In the genomic region with DNA sequence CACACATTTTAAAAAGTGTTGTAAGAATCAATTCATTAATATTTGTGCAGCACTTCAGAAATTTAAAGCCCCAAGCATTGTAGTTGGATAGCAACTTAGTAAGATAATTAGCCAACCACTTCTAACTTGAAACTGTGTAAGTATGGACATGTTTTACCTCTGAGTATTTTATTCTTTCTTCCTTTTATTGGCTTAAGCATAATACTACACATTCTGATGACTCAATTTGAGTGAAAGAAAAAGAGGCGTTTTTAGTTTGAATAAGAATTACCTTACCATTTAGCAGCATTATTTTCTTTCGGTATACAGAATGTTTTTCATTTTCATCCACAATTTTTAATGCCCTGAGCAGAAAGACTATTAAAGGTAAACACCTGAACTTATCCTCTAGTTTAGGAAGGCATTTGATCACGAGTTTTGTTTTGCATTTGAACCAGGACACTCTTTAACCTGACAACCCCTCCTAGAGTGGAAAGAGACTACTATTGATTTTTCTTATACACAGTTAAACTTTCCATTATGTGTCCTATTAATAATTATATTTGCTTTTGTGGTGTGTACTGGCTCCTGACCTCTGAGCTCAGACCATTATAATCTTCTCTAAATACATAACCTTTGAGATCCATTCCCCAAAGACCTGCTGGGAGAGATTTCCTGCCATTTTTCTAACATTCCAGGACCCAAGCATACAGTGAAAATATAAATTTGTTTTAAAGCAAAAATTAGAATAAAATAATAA, we compare ENCODE assay signal across 26 cellular contexts. TPM values are rescaled to one million over a fixed set of nuclear protein-coding genes. Genes with fewer than 3 reads are reported as not detected.
DNase-seq lines count a peak whose midpoint lies in the region; ATAC-seq, FAIRE-seq and TF ChIP-seq lines count a peak whose summit lies in the region.
"Had no signal": no experiment of that assay in that cellular context is flagged by ENCODE, and none has a peak within 500 bp of the region (broad histone marks: within the 10 kb centered on the region; RNA-seq: fewer than 3 reads in every experiment).

No MANE protein-coding gene starts in this region.

- no peak overlapping the region for H2BK15ac ChIP-seq in IMR-90 (ENCODE audit: low read depth, low read length)

- H2BK120ac ChIP-seq in IMR-90 (ENCODE audit: low read depth, low read length) = no peak overlapping the region

- DNase-seq in IMR-90 (peak; percentile 2), bronchial epithelial cell (ENCODE audit: low read depth) (peak; percentile 55), NOMO-1 treated with DMSO at 0.1 percent for 48 hours (lab: John Stamatoyannopoulos, UW; ENCODE audit: unreplicated experiment) (no peak)
- no peak for DNase-seq in activated T-helper 1 cell treated with anti-CD3 and anti-CD28 coated beads, Interleukin-12 subunit alpha, Interleukin-12 subunit beta, Interleukin-2, Interleukin-4 antibody, amounts not matched to agents 30 ng/mL and 10 ng/mL and 1 ng/mL, durations not matched to agents 14 hours and 24 hours and 36 hours (ENCODE audit: low spot score)
- DNase-seq: C1 segment of cervical spinal cord; CD8-positive, alpha-beta memory T cell; Karpas-422; NCI-H1417 treated with DMSO at 0.1 percent for 48 hours; NCI-H2029; NCI-H446 treated with DMSO at 0.1 percent for 48 hours; NK-92 treated with Interleukin-12 subunit alpha and Interleukin-12 subunit beta, amount 100 ng/mL, for 24 hours; OCI-M1; SIG-M5 had no signal

- no peak overlapping the region for H3K4me3 ChIP-seq in IMR-90 (ENCODE audit: insufficient read depth, low read depth, low read length)
- no peak overlapping the region for H3K4me3 ChIP-seq in bronchial epithelial cell (ENCODE audit: low read depth, low read length)
- no peak overlapping the region for H3K4me3 ChIP-seq in liver (ENCODE audit: low read depth in 1 of 3, low read length in 3 of 3)

- no peak overlapping the region for H2BK5ac ChIP-seq in IMR-90 (ENCODE audit: low read depth, low read length, poor library complexity, severe bottlenecking)

- H3K14ac ChIP-seq in IMR-90 (replicated peaks; ENCODE audit: low read depth, low read length) = no peak overlapping the region

- no peak overlapping the region for H2BK20ac ChIP-seq in IMR-90 (ENCODE audit: low read depth, low read length)

- H3K27ac ChIP-seq in 22Rv1 = peak overlapping the region; percentile 23
- H3K27ac ChIP-seq in IMR-90 (ENCODE audit: insufficient read depth, low read length) = no peak overlapping the region
- no peak overlapping the region for H3K27ac ChIP-seq in liver (ENCODE audit: low read depth in 1 of 2, low read length in 2 of 2)
- H3K27ac ChIP-seq: HL-60 had no signal

- no peak overlapping the region for H4K5ac ChIP-seq in IMR-90 (ENCODE audit: low read depth, low read length)

- no peak overlapping the region for H3K4me2 ChIP-seq in IMR-90 (ENCODE audit: low read depth, low read length)

- H3K9me3 ChIP-seq in IMR-90 (ENCODE audit: control insufficient read depth, insufficient read depth, low read length) (no peaks in the 10 kb centered on the region), liver (ENCODE audit: control insufficient read depth in 4 of 4, low read length in 3 of 4) (no peaks in the 10 kb centered on the region)

- POLR2A ChIA-PET in IMR-90 (lab: Charles Lee; ENCODE audit: unreplicated experiment) = no interaction called here

- H3K4ac ChIP-seq in IMR-90 (ENCODE audit: low read depth, low read length) = no peak overlapping the region

- H3K4me3 Mint-ChIP-seq in activated T-helper 1 cell treated with anti-CD3 and anti-CD28 coated beads, Interleukin-12 subunit alpha, Interleukin-12 subunit beta, Interleukin-2, Interleukin-4 antibody, amounts not matched to agents 30 ng/mL and 10 ng/mL and 1 ng/mL, durations not matched to agents 14 hours and 24 hours and 36 hours = no peak overlapping the region
- H3K4me3 Mint-ChIP-seq: CD8-positive, alpha-beta memory T cell; IgD-negative memory B cell had no signal

- no peaks in the 10 kb centered on the region for H3K4me1 Mint-ChIP-seq in activated T-helper 1 cell treated with anti-CD3 and anti-CD28 coated beads, Interleukin-12 subunit alpha, Interleukin-12 subunit beta, Interleukin-2, Interleukin-4 antibody, amounts not matched to agents 30 ng/mL and 10 ng/mL and 1 ng/mL, durations not matched to agents 14 hours and 24 hours and 36 hours (ENCODE audit: low read depth)
- H3K4me1 Mint-ChIP-seq: CD8-positive, alpha-beta memory T cell; IgD-negative memory B cell had no signal

- no peak overlapping the region for H3K18ac ChIP-seq in IMR-90 (ENCODE audit: low read depth, low read length)

- TF ChIP-seq RAD21 in IMR-90 (IDR thresholded peaks at IDR 0.05; ENCODE audit: low read length) (no peak), liver (IDR thresholded peaks at IDR 0.05) (no peak)

- H4K91ac ChIP-seq in IMR-90 (ENCODE audit: insufficient read depth, low read depth, low read length) = no peak overlapping the region

- TF ChIP-seq POLR2A in IMR-90 (IDR thresholded peaks at IDR 0.05; ENCODE audit: low read depth, low read length) = no peak

- no peaks in the 10 kb centered on the region for H3K36me3 ChIP-seq in IMR-90 (ENCODE audit: control insufficient read depth, insufficient read depth, low read length)
- H3K36me3 ChIP-seq in bronchial epithelial cell (ENCODE audit: control insufficient read depth, insufficient read depth, low read length) = no peaks in the 10 kb centered on the region
- no peaks in the 10 kb centered on the region for H3K36me3 ChIP-seq in liver (ENCODE audit: control insufficient read depth in 4 of 4, insufficient read depth in 3 of 4, low read depth in 1 of 4, low read length in 3 of 4)

- no peak overlapping the region for H3K56ac ChIP-seq in IMR-90 (ENCODE audit: extremely low read depth, insufficient read depth, low read length)

- H3K9me3 Mint-ChIP-seq in activated T-helper 1 cell treated with anti-CD3 and anti-CD28 coated beads, Interleukin-12 subunit alpha, Interleukin-12 subunit beta, Interleukin-2, Interleukin-4 antibody, amounts not matched to agents 30 ng/mL and 10 ng/mL and 1 ng/mL, durations not matched to agents 14 hours and 24 hours and 36 hours = no peaks in the 10 kb centered on the region
- H3K9me3 Mint-ChIP-seq: CD8-positive, alpha-beta memory T cell; IgD-negative memory B cell had no signal

- H3K27ac Mint-ChIP-seq in activated T-helper 1 cell treated with anti-CD3 and anti-CD28 coated beads, Interleukin-12 subunit alpha, Interleukin-12 subunit beta, Interleukin-2, Interleukin-4 antibody, amounts not matched to agents 30 ng/mL and 10 ng/mL and 1 ng/mL, durations not matched to agents 14 hours and 24 hours and 36 hours = no peak overlapping the region
- H3K27ac Mint-ChIP-seq: CD8-positive, alpha-beta memory T cell; IgD-negative memory B cell had no signal

- intact Hi-C loops in IMR-90 (cut with micrococcal nuclease) = no loop called here
- intact Hi-C loops in activated T-helper 1 cell treated with anti-CD3 and anti-CD28 coated beads, Interleukin-12 subunit alpha, Interleukin-12 subunit beta, Interleukin-2, Interleukin-4 antibody, amounts not matched to agents 30 ng/mL and 10 ng/mL and 1 ng/mL, durations not matched to agents 14 hours and 24 hours and 36 hours (cut with micrococcal nuclease) = loop anchor here (5.0 kb wide), 1 partner anchor 164 kb away; no protein-coding TSS in a partner anchor

- H3K27me3 Mint-ChIP-seq in activated T-helper 1 cell treated with anti-CD3 and anti-CD28 coated beads, Interleukin-12 subunit alpha, Interleukin-12 subunit beta, Interleukin-2, Interleukin-4 antibody, amounts not matched to agents 30 ng/mL and 10 ng/mL and 1 ng/mL, durations not matched to agents 14 hours and 24 hours and 36 hours (ENCODE audit: insufficient read depth) = peaks cover 31% of the 10 kb centered on the region

- H3K9me1 ChIP-seq in IMR-90 (ENCODE audit: insufficient read depth, low read length) = peaks cover 3% of the 10 kb centered on the region; the same call in 1 of the 2 replicates

- H2AK5ac ChIP-seq in IMR-90 (ENCODE audit: low read depth, low read length) = no peak overlapping the region

- peaks cover 7% of the 10 kb centered on the region; the same call in 1 of the 2 replicates for H3K4me1 ChIP-seq in IMR-90 (ENCODE audit: control insufficient read depth, insufficient read depth, low read length)
- peaks cover 0 to 4% (median under 1%) of the 10 kb centered on the region in 4 donors for H3K4me1 ChIP-seq in liver (ENCODE audit: control insufficient read depth in 4 of 4, insufficient read depth in 4 of 4, low read length in 3 of 4)

- H2AK9ac ChIP-seq in IMR-90 (replicated peaks; ENCODE audit: low read depth, low read length, poor library complexity) = no peak overlapping the region

- in situ Hi-C loops in IMR-90 (cut with MboI; ENCODE audit: low sequenced_read_pairs) = no loop called here

- H4K8ac ChIP-seq in IMR-90 (ENCODE audit: low read depth in 2 of 2, low read length in 2 of 2) = no peak overlapping the region

- BruUV-seq in IMR-90 (replicated peaks; lab: Mats Ljungman, UMichigan) = no TSS peak

- H4K20me1 ChIP-seq in IMR-90 (ENCODE audit: insufficient read depth, low read length) = no peaks in the 10 kb centered on the region

- no peak for ATAC-seq in IMR-90 (ENCODE audit: low read depth)
- no peak for ATAC-seq in HG02571 (IDR thresholded peaks at IDR 0.05; ENCODE audit: unreplicated experiment)
- ATAC-seq in GM21390 (IDR thresholded peaks at IDR 0.05; ENCODE audit: unreplicated experiment) = no peak

- CTCF ChIA-PET in IMR-90 (lab: Yijun Ruan, JAX) = no interaction called here

- H3K23ac ChIP-seq in IMR-90 (ENCODE audit: low read depth, low read length) = no peak overlapping the region

- TF ChIP-seq CTCF in 22Rv1 (IDR thresholded peaks at IDR 0.05) (no peak), IMR-90 (conservative IDR thresholded peaks at IDR 0.05; ENCODE audit: low read depth, low read length) (no peak), bronchial epithelial cell (IDR thresholded peaks at IDR 0.05; ENCODE audit: insufficient read depth, low read length, severe bottlenecking) (no peak), liver (IDR thresholded peaks at IDR 0.05; ENCODE audit: low read depth, low read length, missing input control) (no peak)

- no peak overlapping the region for H2AFZ ChIP-seq in IMR-90 (replicated peaks; ENCODE audit: low read length, poor library complexity)

- H3K27me3 ChIP-seq in IMR-90 (ENCODE audit: control insufficient read depth, insufficient read depth, low read length) (no peaks in the 10 kb centered on the region; the same call in 1 of the 2 replicates), bronchial epithelial cell (ENCODE audit: control insufficient read depth, insufficient read depth, low read length) (peaks cover 4% of the 10 kb centered on the region), liver (ENCODE audit: control insufficient read depth in 4 of 4, insufficient read depth in 4 of 4, low read length in 3 of 4) (no peaks in the 10 kb centered on the region)

- H3K36me3 Mint-ChIP-seq in activated T-helper 1 cell treated with anti-CD3 and anti-CD28 coated beads, Interleukin-12 subunit alpha, Interleukin-12 subunit beta, Interleukin-2, Interleukin-4 antibody, amounts not matched to agents 30 ng/mL and 10 ng/mL and 1 ng/mL, durations not matched to agents 14 hours and 24 hours and 36 hours (ENCODE audit: low read depth) = no peaks in the 10 kb centered on the region
- H3K36me3 Mint-ChIP-seq: CD8-positive, alpha-beta memory T cell; IgD-negative memory B cell had no signal

- dilution Hi-C loops in IMR-90 (cut with HindIII; ENCODE audit: low sequenced_read_pairs, unreplicated experiment) = no loop called here

- FAIRE-seq in bronchial epithelial cell (lab: Jason Lieb, UNC) = no peak
- FAIRE-seq: D721Med, GM12891, GM19239 had no signal

- no peaks in the 10 kb centered on the region for H3K79me1 ChIP-seq in IMR-90 (ENCODE audit: low read depth in 1 of 2, low read length in 2 of 2)

- no peak overlapping the region for H3K9ac ChIP-seq in IMR-90 (ENCODE audit: low read depth, low read length)
- H3K9ac ChIP-seq in liver (ENCODE audit: low read depth in 1 of 2, low read length in 2 of 2) = no peak overlapping the region

- no CpG with 5 or more reads among the region's 3 CpGs for whole genome bisulfite sequencing in IMR-90 (ENCODE audit: extremely low coverage in 2 of 2, insufficient read length in 1 of 2), 2 experiments
- WGBS in liver = 55% methylated on average over 3 of the region's 3 CpGs

RNA-seq across cellular contexts. Expression of a gene that starts 9.2 kb away (rescaled TPM):
- total RNA-seq in IMR-90 (2012; rRNA removed) (not detected in 2 replicates), bronchial epithelial cell (not detected in 2 replicates), liver (not detected)
- polyA plus RNA-seq in IMR-90 (2012; rRNA removed) (not detected in 2 replicates), liver (under 1 TPM; 0.08 to 0.32 TPM)
- polyA plus RNA-seq in IMR-90 (2012; cell fraction: cytosol; rRNA removed) = not detected in 2 replicates
- polyA plus RNA-seq in IMR-90 (2012; cell fraction: nucleus; rRNA removed; ENCODE audit: low replicate concordance) = not detected in 2 replicates
- total RNA-seq in activated T-helper 1 cell treated with anti-CD3 and anti-CD28 coated beads, Interleukin-12 subunit alpha, Interleukin-12 subunit beta, Interleukin-2, Interleukin-4 antibody, amounts not matched to agents 30 ng/mL and 10 ng/mL and 1 ng/mL, durations not matched to agents 14 hours and 24 hours and 36 hours = 0.60 TPM in 1 of 2 replicates, not detected in the other
- total RNA-seq: CD8-positive, alpha-beta memory T cell; H4; HT1080; MCF 10A; RPMI7951 had no signal
- polyA plus RNA-seq: CD8-positive, alpha-beta memory T cell; IgD-negative memory B cell had no signal

Comparison
In these comparisons a context has a peak if more than half of its experiments do, and no peak if none do; other contexts are left out.
1. DNase-seq: peak in IMR-90 (single experiment) and bronchial epithelial cell (single experiment); none in activated T-helper 1 cell treated with anti-CD3 and anti-CD28 coated beads, Interleukin-12 subunit alpha, Interleukin-12 subunit beta, Interleukin-2, Interleukin-4 antibody, amounts not matched to agents 30 ng/mL and 10 ng/mL and 1 ng/mL, durations not matched to agents 14 hours and 24 hours and 36 hours (single experiment) and NOMO-1 treated with DMSO at 0.1 percent for 48 hours (single experiment).